ENCODE assay signal across 1 cellular context in the genomic region with DNA sequence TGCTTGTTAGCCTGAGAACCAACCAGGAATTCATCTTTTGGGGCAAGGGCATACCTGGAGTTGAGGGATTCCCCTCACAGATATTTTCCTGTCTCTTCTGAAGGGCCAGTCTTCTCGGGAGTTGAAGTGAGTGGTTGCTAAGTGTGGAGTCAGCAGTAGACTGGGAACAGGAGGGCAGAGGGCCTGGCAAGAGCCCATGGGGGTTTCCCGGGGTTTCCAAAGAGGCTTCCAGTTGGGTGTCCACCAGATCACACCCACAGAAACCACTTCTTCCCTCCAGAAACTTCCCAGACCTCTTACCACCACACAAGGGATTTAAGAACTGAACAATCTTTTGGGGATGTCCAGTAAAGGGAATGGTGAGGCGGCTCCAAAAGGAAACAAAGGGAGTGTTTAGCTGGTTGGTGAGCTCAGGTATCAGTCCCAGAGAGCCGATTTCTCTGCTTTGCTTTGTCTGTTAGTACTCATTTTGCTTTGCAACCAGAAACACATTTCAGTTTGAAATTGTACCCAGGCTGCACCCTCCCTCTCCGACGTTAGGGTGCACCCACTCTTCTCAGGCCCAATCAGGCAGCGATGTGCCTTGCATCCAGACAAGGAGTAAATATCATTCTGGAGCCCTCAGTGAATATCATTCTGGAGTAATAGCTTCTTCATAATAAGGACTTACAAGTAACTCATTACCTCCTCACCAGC.
TF ChIP-seq lines count a peak whose summit lies in the region.

No MANE protein-coding gene starts in this region.

TF ChIP-seq in H1, 55 proteins besides CTCF, POLR2A, EP300 and RAD21:
- TF ChIP-seq NANOG (IDR thresholded peaks at IDR 0.05; ENCODE audit: insufficient read depth, low read depth, low read length, poor library complexity, severe bottlenecking) = no peak
- TF ChIP-seq KDM4A (IDR thresholded peaks at IDR 0.05; ENCODE audit: low read depth, low read length, severe bottlenecking) = no peak
- TF ChIP-seq POU5F1 (IDR thresholded peaks at IDR 0.05; ENCODE audit: low read depth, low read length) = no peak
- TF ChIP-seq SP1 (IDR thresholded peaks at IDR 0.05; ENCODE audit: low read depth, low read length) = no peak
- TF ChIP-seq, protein P1, sequence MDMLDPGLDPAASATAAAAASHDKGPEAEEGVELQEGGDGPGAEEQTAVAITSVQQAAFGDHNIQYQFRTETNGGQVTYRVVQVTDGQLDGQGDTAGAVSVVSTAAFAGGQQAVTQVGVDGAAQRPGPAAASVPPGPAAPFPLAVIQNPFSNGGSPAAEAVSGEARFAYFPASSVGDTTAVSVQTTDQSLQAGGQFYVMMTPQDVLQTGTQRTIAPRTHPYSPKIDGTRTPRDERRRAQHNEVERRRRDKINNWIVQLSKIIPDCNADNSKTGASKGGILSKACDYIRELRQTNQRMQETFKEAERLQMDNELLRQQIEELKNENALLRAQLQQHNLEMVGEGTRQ (IDR thresholded peaks at IDR 0.05; ENCODE audit: low read length) = no peak
- no peak for TF ChIP-seq TBP (IDR thresholded peaks at IDR 0.05; ENCODE audit: low read depth, low read length)
- no peak for TF ChIP-seq YY1 (IDR thresholded peaks at IDR 0.05; ENCODE audit: low read depth, low read length)
- no peak for TF ChIP-seq SP4 (IDR thresholded peaks at IDR 0.05; ENCODE audit: low read length)
- TF ChIP-seq CTBP2 (IDR thresholded peaks at IDR 0.05; ENCODE audit: borderline replicate concordance, insufficient read depth, insufficient read length, low read length) = no peak
- TF ChIP-seq SP2 (IDR thresholded peaks at IDR 0.05; ENCODE audit: low read length) = no peak
- TF ChIP-seq PHF8 (conservative IDR thresholded peaks at IDR 0.05; ENCODE audit: low read depth, low read length) = no peak
- TF ChIP-seq, protein P2, sequence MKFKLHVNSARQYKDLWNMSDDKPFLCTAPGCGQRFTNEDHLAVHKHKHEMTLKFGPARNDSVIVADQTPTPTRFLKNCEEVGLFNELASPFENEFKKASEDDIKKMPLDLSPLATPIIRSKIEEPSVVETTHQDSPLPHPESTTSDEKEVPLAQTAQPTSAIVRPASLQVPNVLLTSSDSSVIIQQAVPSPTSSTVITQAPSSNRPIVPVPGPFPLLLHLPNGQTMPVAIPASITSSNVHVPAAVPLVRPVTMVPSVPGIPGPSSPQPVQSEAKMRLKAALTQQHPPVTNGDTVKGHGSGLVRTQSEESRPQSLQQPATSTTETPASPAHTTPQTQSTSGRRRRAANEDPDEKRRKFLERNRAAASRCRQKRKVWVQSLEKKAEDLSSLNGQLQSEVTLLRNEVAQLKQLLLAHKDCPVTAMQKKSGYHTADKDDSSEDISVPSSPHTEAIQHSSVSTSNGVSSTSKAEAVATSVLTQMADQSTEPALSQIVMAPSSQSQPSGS (IDR thresholded peaks at IDR 0.05; ENCODE audit: low read length) = no peak
- no peak for TF ChIP-seq TCF12 (IDR thresholded peaks at IDR 0.05; ENCODE audit: low read depth, low read length)
- TF ChIP-seq NRF1 (IDR thresholded peaks at IDR 0.05; ENCODE audit: low read depth, low read length) = no peak
- TF ChIP-seq BRCA1 (IDR thresholded peaks at IDR 0.05; ENCODE audit: low read depth, low read length) = no peak
- no peak for TF ChIP-seq HDAC2 (IDR thresholded peaks at IDR 0.05; ENCODE audit: borderline replicate concordance in 1 of 2, low read depth in 2 of 2, low read length in 2 of 2)
- no peak for TF ChIP-seq CBX8 (IDR thresholded peaks at IDR 0.05; ENCODE audit: borderline replicate concordance, low read depth, low read length)
- TF ChIP-seq SRF (IDR thresholded peaks at IDR 0.05; ENCODE audit: low read depth, low read length) = no peak
- no peak for TF ChIP-seq EGR1 (IDR thresholded peaks at IDR 0.05; ENCODE audit: borderline replicate concordance, low read depth, low read length)
- TF ChIP-seq EZH2 (IDR thresholded peaks at IDR 0.05; ENCODE audit: low read depth, low read length, severe bottlenecking) = no peak
TF ChIP-seq in H1: peak in this region for 0.
